ENCODE assay signal across 1 cellular context in genomic region chr2:238754259-238754658, GRCh38.
TF ChIP-seq lines count a peak whose summit lies in the region.

No MANE protein-coding gene starts in this region.

TF ChIP-seq in GM23338, 12 proteins besides CTCF, POLR2A, EP300 and RAD21 (continued from another document):
- TF ChIP-seq ZNF462 (CRISPR knock-in tag; IDR thresholded peaks at IDR 0.05), result no peak
